Comparison of ENCODE assay signal across 1 cellular context in the genomic region with DNA sequence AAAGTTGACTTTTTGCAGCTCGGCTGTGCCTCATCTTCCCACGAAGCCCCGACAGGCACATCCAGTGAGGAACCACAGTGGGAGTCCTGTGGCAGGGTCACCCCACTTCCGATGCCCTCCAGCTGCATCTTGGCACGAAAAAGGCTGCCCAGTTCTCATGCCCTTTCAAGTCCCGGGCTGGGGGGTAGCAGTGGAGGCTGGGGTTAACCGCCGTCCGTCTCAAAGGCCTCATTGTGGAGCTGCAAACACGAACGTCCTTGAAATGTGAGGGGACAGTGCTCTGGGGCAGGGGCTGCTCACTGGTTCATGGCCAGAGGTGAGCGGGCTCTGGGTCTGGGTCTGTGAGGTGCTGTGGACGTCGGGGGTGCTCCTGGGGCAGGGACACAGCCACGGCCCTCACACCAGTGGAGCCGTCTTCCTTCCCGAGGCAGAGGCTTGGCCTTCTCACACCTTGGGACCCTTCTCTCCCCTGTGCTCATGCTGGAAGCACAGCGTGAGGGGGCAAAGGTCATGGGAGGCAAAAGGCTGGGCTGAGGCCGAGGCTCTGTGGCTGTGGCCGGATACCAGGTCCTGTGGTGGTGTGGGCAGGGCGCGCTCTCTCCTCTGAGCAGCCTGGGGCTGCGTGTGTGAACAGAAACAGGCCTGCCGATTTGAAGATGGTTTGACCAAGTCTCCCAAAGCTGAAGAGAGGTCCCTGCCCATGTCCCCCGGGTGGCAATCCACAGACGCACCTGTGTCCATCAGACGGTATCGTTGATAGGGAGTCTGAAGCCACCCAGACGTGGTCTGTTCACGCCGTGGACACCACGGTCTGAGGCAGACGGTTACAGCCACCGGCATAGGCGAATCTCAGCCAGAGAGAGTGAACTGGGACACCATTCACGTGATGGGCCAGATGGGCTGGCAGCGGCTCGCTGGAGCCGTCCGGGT.
A peak's percentile ranks its signal among the peaks of the same experiment; 100 is the strongest.
TF ChIP-seq lines count a peak whose summit lies in the region.

No MANE protein-coding gene starts in this region.

TF ChIP-seq in HepG2, 621 proteins besides CTCF, POLR2A, EP300 and RAD21 (continued from another document and continues in another):
- TF ChIP-seq, protein P1, sequence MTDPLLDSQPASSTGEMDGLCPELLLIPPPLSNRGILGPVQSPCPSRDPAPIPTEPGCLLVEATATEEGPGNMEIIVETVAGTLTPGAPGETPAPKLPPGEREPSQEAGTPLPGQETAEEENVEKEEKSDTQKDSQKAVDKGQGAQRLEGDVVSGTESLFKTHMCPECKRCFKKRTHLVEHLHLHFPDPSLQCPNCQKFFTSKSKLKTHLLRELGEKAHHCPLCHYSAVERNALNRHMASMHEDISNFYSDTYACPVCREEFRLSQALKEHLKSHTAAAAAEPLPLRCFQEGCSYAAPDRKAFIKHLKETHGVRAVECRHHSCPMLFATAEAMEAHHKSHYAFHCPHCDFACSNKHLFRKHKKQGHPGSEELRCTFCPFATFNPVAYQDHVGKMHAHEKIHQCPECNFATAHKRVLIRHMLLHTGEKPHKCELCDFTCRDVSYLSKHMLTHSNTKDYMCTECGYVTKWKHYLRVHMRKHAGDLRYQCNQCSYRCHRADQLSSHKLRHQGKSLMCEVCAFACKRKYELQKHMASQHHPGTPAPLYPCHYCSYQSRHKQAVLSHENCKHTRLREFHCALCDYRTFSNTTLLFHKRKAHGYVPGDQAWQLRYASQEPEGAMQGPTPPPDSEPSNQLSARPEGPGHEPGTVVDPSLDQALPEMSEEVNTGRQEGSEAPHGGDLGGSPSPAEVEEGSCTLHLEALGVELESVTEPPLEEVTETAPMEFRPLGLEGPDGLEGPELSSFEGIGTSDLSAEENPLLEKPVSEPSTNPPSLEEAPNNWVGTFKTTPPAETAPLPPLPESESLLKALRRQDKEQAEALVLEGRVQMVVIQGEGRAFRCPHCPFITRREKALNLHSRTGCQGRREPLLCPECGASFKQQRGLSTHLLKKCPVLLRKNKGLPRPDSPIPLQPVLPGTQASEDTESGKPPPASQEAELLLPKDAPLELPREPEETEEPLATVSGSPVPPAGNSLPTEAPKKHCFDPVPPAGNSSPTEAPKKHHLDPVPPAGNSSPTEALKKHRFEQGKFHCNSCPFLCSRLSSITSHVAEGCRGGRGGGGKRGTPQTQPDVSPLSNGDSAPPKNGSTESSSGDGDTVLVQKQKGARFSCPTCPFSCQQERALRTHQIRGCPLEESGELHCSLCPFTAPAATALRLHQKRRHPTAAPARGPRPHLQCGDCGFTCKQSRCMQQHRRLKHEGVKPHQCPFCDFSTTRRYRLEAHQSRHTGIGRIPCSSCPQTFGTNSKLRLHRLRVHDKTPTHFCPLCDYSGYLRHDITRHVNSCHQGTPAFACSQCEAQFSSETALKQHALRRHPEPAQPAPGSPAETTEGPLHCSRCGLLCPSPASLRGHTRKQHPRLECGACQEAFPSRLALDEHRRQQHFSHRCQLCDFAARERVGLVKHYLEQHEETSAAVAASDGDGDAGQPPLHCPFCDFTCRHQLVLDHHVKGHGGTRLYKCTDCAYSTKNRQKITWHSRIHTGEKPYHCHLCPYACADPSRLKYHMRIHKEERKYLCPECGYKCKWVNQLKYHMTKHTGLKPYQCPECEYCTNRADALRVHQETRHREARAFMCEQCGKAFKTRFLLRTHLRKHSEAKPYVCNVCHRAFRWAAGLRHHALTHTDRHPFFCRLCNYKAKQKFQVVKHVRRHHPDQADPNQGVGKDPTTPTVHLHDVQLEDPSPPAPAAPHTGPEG (CRISPR knock-in tag; IDR thresholded peaks at IDR 0.05) = peak; percentile 95
- no peak; the same call in 1 of the 2 replicates for TF ChIP-seq TOE1 (CRISPR knock-in tag; IDR thresholded peaks at IDR 0.05)
- TF ChIP-seq SIN3B (IDR thresholded peaks at IDR 0.05; ENCODE audit: low read length) = no peak
- peak; percentile 93 for TF ChIP-seq ZNF777 (CRISPR knock-in tag; IDR thresholded peaks at IDR 0.05)
- TF ChIP-seq AKAP8 (CRISPR knock-in tag; IDR thresholded peaks at IDR 0.05) = peak; percentile 96
- TF ChIP-seq, protein P2, sequence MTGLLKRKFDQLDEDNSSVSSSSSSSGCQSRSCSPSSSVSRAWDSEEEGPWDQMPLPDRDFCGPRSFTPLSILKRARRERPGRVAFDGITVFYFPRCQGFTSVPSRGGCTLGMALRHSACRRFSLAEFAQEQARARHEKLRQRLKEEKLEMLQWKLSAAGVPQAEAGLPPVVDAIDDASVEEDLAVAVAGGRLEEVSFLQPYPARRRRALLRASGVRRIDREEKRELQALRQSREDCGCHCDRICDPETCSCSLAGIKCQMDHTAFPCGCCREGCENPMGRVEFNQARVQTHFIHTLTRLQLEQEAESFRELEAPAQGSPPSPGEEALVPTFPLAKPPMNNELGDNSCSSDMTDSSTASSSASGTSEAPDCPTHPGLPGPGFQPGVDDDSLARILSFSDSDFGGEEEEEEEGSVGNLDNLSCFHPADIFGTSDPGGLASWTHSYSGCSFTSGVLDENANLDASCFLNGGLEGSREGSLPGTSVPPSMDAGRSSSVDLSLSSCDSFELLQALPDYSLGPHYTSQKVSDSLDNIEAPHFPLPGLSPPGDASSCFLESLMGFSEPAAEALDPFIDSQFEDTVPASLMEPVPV (CRISPR knock-in tag; IDR thresholded peaks at IDR 0.05) = 0 out of 2 replicates have a peak, but pooled peaks have one; percentile 32
- TF ChIP-seq ZNF224 (CRISPR knock-in tag; IDR thresholded peaks at IDR 0.05) = peak; percentile 81; the same call in 1 of the 2 replicates
- peak; percentile 84; the same call in 1 of the 2 replicates for TF ChIP-seq ZNF256 (CRISPR knock-in tag; conservative IDR thresholded peaks at IDR 0.05)
- peak; percentile 98; the same call in 1 of the 2 replicates for TF ChIP-seq ZSCAN21 (CRISPR knock-in tag; IDR thresholded peaks at IDR 0.05; ENCODE audit: borderline replicate concordance)
- TF ChIP-seq CHD2 (IDR thresholded peaks at IDR 0.05; ENCODE audit: low read depth, low read length) = no peak
- 0 out of 2 replicates have a peak, but pooled peaks have one; percentile 66 for TF ChIP-seq ZNF570 (CRISPR knock-in tag; IDR thresholded peaks at IDR 0.05; ENCODE audit: borderline replicate concordance)
- peak; percentile 47; the same call in 1 of the 2 replicates for TF ChIP-seq ZNF556 (CRISPR knock-in tag; IDR thresholded peaks at IDR 0.05; ENCODE audit: borderline replicate concordance)
- TF ChIP-seq GABPB1 (CRISPR knock-in tag; IDR thresholded peaks at IDR 0.05) = peak; percentile 70
- TF ChIP-seq, protein P3, sequence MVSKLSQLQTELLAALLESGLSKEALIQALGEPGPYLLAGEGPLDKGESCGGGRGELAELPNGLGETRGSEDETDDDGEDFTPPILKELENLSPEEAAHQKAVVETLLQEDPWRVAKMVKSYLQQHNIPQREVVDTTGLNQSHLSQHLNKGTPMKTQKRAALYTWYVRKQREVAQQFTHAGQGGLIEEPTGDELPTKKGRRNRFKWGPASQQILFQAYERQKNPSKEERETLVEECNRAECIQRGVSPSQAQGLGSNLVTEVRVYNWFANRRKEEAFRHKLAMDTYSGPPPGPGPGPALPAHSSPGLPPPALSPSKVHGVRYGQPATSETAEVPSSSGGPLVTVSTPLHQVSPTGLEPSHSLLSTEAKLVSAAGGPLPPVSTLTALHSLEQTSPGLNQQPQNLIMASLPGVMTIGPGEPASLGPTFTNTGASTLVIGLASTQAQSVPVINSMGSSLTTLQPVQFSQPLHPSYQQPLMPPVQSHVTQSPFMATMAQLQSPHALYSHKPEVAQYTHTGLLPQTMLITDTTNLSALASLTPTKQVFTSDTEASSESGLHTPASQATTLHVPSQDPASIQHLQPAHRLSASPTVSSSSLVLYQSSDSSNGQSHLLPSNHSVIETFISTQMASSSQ (IDR thresholded peaks at IDR 0.05; ENCODE audit: low read depth) = no peak
- TF ChIP-seq, protein P3 (CRISPR knock-in tag; IDR thresholded peaks at IDR 0.05; ENCODE audit: borderline replicate concordance) = peak; percentile 84
- peak; percentile 83 for TF ChIP-seq HDAC1 (CRISPR knock-in tag; IDR thresholded peaks at IDR 0.05)
- peak; percentile 82; the same call in 1 of the 2 replicates for TF ChIP-seq ARHGAP35 (CRISPR knock-in tag; IDR thresholded peaks at IDR 0.05; ENCODE audit: borderline replicate concordance)
- TF ChIP-seq ZFYVE20 (CRISPR knock-in tag; IDR thresholded peaks at IDR 0.05; ENCODE audit: borderline replicate concordance, low read depth) = no peak
- TF ChIP-seq ZIK1 (CRISPR knock-in tag; IDR thresholded peaks at IDR 0.05; ENCODE audit: borderline replicate concordance, low read depth) = peak; percentile 91
- TF ChIP-seq ISX (CRISPR knock-in tag; conservative IDR thresholded peaks at IDR 0.05) = peak; percentile 79; the same call in 1 of the 2 replicates
- TF ChIP-seq, protein P4, sequence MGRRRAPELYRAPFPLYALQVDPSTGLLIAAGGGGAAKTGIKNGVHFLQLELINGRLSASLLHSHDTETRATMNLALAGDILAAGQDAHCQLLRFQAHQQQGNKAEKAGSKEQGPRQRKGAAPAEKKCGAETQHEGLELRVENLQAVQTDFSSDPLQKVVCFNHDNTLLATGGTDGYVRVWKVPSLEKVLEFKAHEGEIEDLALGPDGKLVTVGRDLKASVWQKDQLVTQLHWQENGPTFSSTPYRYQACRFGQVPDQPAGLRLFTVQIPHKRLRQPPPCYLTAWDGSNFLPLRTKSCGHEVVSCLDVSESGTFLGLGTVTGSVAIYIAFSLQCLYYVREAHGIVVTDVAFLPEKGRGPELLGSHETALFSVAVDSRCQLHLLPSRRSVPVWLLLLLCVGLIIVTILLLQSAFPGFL (CRISPR knock-in tag; IDR thresholded peaks at IDR 0.05) = peak; percentile 79; the same call in 1 of the 2 replicates
- TF ChIP-seq ZNF552 (CRISPR knock-in tag; IDR thresholded peaks at IDR 0.05; ENCODE audit: borderline replicate concordance) = peak; percentile 92; the same call in 1 of the 2 replicates
- peak; percentile 80 for TF ChIP-seq TEAD3 (CRISPR knock-in tag; optimal IDR thresholded peaks at IDR 0.05; ENCODE audit: borderline replicate concordance)
- no peak for TF ChIP-seq GPN1 (CRISPR knock-in tag; IDR thresholded peaks at IDR 0.05; ENCODE audit: borderline replicate concordance)
- TF ChIP-seq, protein P5, sequence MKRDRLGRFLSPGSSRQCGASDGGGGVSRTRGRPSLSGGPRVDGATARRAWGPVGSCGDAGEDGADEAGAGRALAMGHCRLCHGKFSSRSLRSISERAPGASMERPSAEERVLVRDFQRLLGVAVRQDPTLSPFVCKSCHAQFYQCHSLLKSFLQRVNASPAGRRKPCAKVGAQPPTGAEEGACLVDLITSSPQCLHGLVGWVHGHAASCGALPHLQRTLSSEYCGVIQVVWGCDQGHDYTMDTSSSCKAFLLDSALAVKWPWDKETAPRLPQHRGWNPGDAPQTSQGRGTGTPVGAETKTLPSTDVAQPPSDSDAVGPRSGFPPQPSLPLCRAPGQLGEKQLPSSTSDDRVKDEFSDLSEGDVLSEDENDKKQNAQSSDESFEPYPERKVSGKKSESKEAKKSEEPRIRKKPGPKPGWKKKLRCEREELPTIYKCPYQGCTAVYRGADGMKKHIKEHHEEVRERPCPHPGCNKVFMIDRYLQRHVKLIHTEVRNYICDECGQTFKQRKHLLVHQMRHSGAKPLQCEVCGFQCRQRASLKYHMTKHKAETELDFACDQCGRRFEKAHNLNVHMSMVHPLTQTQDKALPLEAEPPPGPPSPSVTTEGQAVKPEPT (CRISPR knock-in tag; IDR thresholded peaks at IDR 0.05; ENCODE audit: low read depth) = 0 out of 2 replicates have a peak, but pooled peaks have one; percentile 26
- peak; percentile 84 for TF ChIP-seq ZNF549 (CRISPR knock-in tag; IDR thresholded peaks at IDR 0.05)
- TF ChIP-seq NFIC (IDR thresholded peaks at IDR 0.05; ENCODE audit: low read length) = no peak
- TF ChIP-seq, protein P6, sequence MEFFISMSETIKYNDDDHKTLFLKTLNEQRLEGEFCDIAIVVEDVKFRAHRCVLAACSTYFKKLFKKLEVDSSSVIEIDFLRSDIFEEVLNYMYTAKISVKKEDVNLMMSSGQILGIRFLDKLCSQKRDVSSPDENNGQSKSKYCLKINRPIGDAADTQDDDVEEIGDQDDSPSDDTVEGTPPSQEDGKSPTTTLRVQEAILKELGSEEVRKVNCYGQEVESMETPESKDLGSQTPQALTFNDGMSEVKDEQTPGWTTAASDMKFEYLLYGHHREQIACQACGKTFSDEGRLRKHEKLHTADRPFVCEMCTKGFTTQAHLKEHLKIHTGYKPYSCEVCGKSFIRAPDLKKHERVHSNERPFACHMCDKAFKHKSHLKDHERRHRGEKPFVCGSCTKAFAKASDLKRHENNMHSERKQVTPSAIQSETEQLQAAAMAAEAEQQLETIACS (CRISPR knock-in tag; IDR thresholded peaks at IDR 0.05) = peak; percentile 66
- TF ChIP-seq HNRNPLL (IDR thresholded peaks at IDR 0.05; ENCODE audit: low read depth, low read length, poor library complexity, severe bottlenecking) = peak; percentile 29
- TF ChIP-seq PRMT3 (CRISPR knock-in tag; IDR thresholded peaks at IDR 0.05; ENCODE audit: borderline replicate concordance, low read depth) = 0 out of 2 replicates have a peak, but pooled peaks have one; percentile 65
- peak; percentile 99 for TF ChIP-seq ZNF292 (CRISPR knock-in tag; IDR thresholded peaks at IDR 0.05; ENCODE audit: borderline replicate concordance, low read depth)
- TF ChIP-seq ZSCAN29 (CRISPR knock-in tag; conservative IDR thresholded peaks at IDR 0.05) = peak; percentile 82; the same call in 1 of the 2 replicates
- TF ChIP-seq, protein P7, sequence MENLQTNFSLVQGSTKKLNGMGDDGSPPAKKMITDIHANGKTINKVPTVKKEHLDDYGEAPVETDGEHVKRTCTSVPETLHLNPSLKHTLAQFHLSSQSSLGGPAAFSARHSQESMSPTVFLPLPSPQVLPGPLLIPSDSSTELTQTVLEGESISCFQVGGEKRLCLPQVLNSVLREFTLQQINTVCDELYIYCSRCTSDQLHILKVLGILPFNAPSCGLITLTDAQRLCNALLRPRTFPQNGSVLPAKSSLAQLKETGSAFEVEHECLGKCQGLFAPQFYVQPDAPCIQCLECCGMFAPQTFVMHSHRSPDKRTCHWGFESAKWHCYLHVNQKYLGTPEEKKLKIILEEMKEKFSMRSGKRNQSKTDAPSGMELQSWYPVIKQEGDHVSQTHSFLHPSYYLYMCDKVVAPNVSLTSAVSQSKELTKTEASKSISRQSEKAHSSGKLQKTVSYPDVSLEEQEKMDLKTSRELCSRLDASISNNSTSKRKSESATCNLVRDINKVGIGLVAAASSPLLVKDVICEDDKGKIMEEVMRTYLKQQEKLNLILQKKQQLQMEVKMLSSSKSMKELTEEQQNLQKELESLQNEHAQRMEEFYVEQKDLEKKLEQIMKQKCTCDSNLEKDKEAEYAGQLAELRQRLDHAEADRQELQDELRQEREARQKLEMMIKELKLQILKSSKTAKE (CRISPR knock-in tag; IDR thresholded peaks at IDR 0.05; ENCODE audit: borderline replicate concordance) = peak; percentile 73; the same call in 1 of the 2 replicates
- TF ChIP-seq ATAD3A (CRISPR knock-in tag; IDR thresholded peaks at IDR 0.05) = 0 out of 2 replicates have a peak, but pooled peaks have one; percentile 35
